In genomic region chr16:20971420-20971819, GRCh38 we compare ENCODE assay signal across 14 cellular contexts.
"Had no signal": no experiment of that assay in that cellular context is flagged by ENCODE, and none has a peak within 500 bp of the region (broad histone marks: within the 10 kb centered on the region; RNA-seq: fewer than 3 reads in every experiment).

No MANE protein-coding gene starts in this region.

- H3K27me3 ChIP-seq: adrenal gland, gastrocnemius medialis, heart left ventricle, ovary, tibial nerve, uterus had no signal

- ATAC-seq: activated T-helper 17 cell treated with anti-CD3 and anti-CD28 coated beads, Interleukin-2, amount 50 U/mL, for 72 hours; gastrocnemius medialis; heart left ventricle; left lobe of liver; stimulated activated naive B cell treated with anti-CD40 and anti-IgM and Interleukin-4, amounts not matched to agents 10 μg/mL and 1 μg/mL and 100 μg/mL, for 72 hours had no signal

- H3K36me3 ChIP-seq: adrenal gland, gastrocnemius medialis, heart left ventricle, ovary, tibial nerve, uterus had no signal

- H3K27ac ChIP-seq: adrenal gland, gastrocnemius medialis, heart left ventricle, ovary, tibial nerve, uterus, VCaP had no signal

- DNase-seq: activated CD4-positive, alpha-beta T cell treated with anti-CD3 and anti-CD28 coated beads for 1 hour; activated CD4-positive, alpha-beta T cell treated with anti-CD3 and anti-CD28 coated beads, Interleukin-2, amount 50 U/mL, for 4 hours; adrenal gland; gastrocnemius medialis; heart left ventricle; ovary; stimulated activated CD4-positive, alpha-beta T cell treated with anti-CD3 and anti-CD28 coated beads, Interleukin-4, amount 100 ng/mL, for 1 hour; stimulated activated naive B cell treated with anti-CD40 and anti-IgM and Interleukin-4, amounts not matched to agents 10 μg/mL and 1 μg/mL and 100 μg/mL, for 72 hours; uterus had no signal

- H3K9me3 Mint-ChIP-seq: activated naive CD4-positive, alpha-beta T cell treated with anti-CD3 and anti-CD28 coated beads, Interleukin-2, amount 50 U/mL, for 24 hours; activated T-helper 17 cell treated with anti-CD3 and anti-CD28 coated beads, Interleukin-2, amount 50 U/mL, for 72 hours; stimulated activated naive B cell treated with anti-CD40 and anti-IgM and Interleukin-4, amounts not matched to agents 10 μg/mL and 1 μg/mL and 100 μg/mL, for 72 hours had no signal

- H3K27ac Mint-ChIP-seq: activated naive CD4-positive, alpha-beta T cell treated with anti-CD3 and anti-CD28 coated beads, Interleukin-2, amount 50 U/mL, for 24 hours; activated T-helper 17 cell treated with anti-CD3 and anti-CD28 coated beads, Interleukin-2, amount 50 U/mL, for 72 hours; stimulated activated naive B cell treated with anti-CD40 and anti-IgM and Interleukin-4, amounts not matched to agents 10 μg/mL and 1 μg/mL and 100 μg/mL, for 72 hours had no signal

- H3K4me3 Mint-ChIP-seq: activated naive CD4-positive, alpha-beta T cell treated with anti-CD3 and anti-CD28 coated beads, Interleukin-2, amount 50 U/mL, for 24 hours; activated T-helper 17 cell treated with anti-CD3 and anti-CD28 coated beads, Interleukin-2, amount 50 U/mL, for 72 hours; stimulated activated naive B cell treated with anti-CD40 and anti-IgM and Interleukin-4, amounts not matched to agents 10 μg/mL and 1 μg/mL and 100 μg/mL, for 72 hours had no signal

- H3K36me3 Mint-ChIP-seq: activated naive CD4-positive, alpha-beta T cell treated with anti-CD3 and anti-CD28 coated beads, Interleukin-2, amount 50 U/mL, for 24 hours had no signal

- H3K4me1 Mint-ChIP-seq: activated naive CD4-positive, alpha-beta T cell treated with anti-CD3 and anti-CD28 coated beads, Interleukin-2, amount 50 U/mL, for 24 hours; activated T-helper 17 cell treated with anti-CD3 and anti-CD28 coated beads, Interleukin-2, amount 50 U/mL, for 72 hours; stimulated activated naive B cell treated with anti-CD40 and anti-IgM and Interleukin-4, amounts not matched to agents 10 μg/mL and 1 μg/mL and 100 μg/mL, for 72 hours had no signal

- H3K4me1 ChIP-seq: adrenal gland, gastrocnemius medialis, heart left ventricle, uterus had no signal

- H3K9me3 ChIP-seq: adrenal gland, gastrocnemius medialis, heart left ventricle, ovary, tibial nerve, uterus had no signal

- H3K4me3 ChIP-seq: adrenal gland, gastrocnemius medialis, heart left ventricle, ovary, tibial nerve, uterus had no signal
